ENCODE assay signal across 8 cellular contexts in genomic region chr2:131492418-131493198, GRCh38. TPM values are rescaled to one million over a fixed set of nuclear protein-coding genes. Genes with fewer than 3 reads are reported as not detected.
DNase-seq lines count a peak whose midpoint lies in the region; ATAC-seq, FAIRE-seq and TF ChIP-seq lines count a peak whose summit lies in the region.

No MANE protein-coding gene starts in this region.

- peaks cover 25% of the 10 kb centered on the region for H3K4me1 Mint-ChIP-seq in chondrocyte (ENCODE audit: low read depth)

- ATAC-seq in HG03442 (IDR thresholded peaks at IDR 0.05; ENCODE audit: unreplicated experiment) = peak; percentile 63

- H3K4me3 ChIP-seq in BLaER1 treated with 17β-estradiol and CSF1 and Interleukin-3, amounts not matched to agents 10 nM and 100 nM = peak overlapping the region; percentile 84 to 96 (median 90)

- H3K36me3 ChIP-seq in BLaER1 treated with 17β-estradiol and CSF1 and Interleukin-3, amounts not matched to agents 10 nM and 100 nM = peaks cover 0 to 37% (median 12%) of the 10 kb centered on the region in 11 experiments; a peak in 14 of 22 replicates

- DNase-seq in GM19239 (ENCODE audit: insufficient read length, low spot score) = peak; percentile 86
- peak; percentile 96 for DNase-seq in NCI-H510A (lab: John Stamatoyannopoulos, UW)
- peak; percentile 83 to 89 for DNase-seq in activated CD4-positive, alpha-beta T cell treated with anti-CD3 and anti-CD28 coated beads for 24 hours (ENCODE audit: low read depth in 2 of 2)
- DNase-seq in chondrocyte (ENCODE audit: low spot score) = no peak
- peak; percentile 98 for DNase-seq in kidney tubule cell (ENCODE audit: low spot score)
- peak; percentile 84 to 91 for DNase-seq in stimulated activated CD4-positive, alpha-beta T cell treated with anti-CD3 and anti-CD28 coated beads, Interleukin-1b, Interleukin-23, amount 100 ng/mL, for 1 hour (ENCODE audit: low read depth in 2 of 2)

- FAIRE-seq in GM19239 (lab: Jason Lieb, UNC) = peak; percentile 83

- H3K27ac Mint-ChIP-seq in chondrocyte (ENCODE audit: unreplicated experiment) = peak overlapping the region; percentile 94

- H3K9ac ChIP-seq in BLaER1 treated with 17β-estradiol and CSF1 and Interleukin-3, amounts not matched to agents 10 nM and 100 nM = peak overlapping the region; percentile 87 to 95 (median 91)

- no peaks in the 10 kb centered on the region for H3K9me3 ChIP-seq in BLaER1 treated with 17β-estradiol and CSF1 and Interleukin-3, amounts not matched to agents 10 nM and 100 nM (replicated peaks in 1 of 11)

- H3K4me3 Mint-ChIP-seq in chondrocyte (ENCODE audit: unreplicated experiment) = peak overlapping the region; percentile 95

- H3K4me2 ChIP-seq in BLaER1 treated with 17β-estradiol and CSF1 and Interleukin-3, amounts not matched to agents 10 nM and 100 nM = peak overlapping the region; percentile 64 to 98 (median 93); a peak in 21 of 22 replicates

- H4K20me1 ChIP-seq in BLaER1 treated with 17β-estradiol and CSF1 and Interleukin-3, amounts not matched to agents 10 nM and 100 nM = peaks cover 22 to 77% (median 61%) of the 10 kb centered on the region in 11 experiments; a peak in 20 of 22 replicates

- no peaks in the 10 kb centered on the region for H3K27me3 Mint-ChIP-seq in chondrocyte (ENCODE audit: low read depth)

- TF ChIP-seq CTCF in chondrocyte (IDR thresholded peaks at IDR 0.05) = peak; percentile 92

- H3K9me3 Mint-ChIP-seq in chondrocyte (ENCODE audit: low read depth) = no peaks in the 10 kb centered on the region

- peaks cover 40 to 59% (median 51%) of the 10 kb centered on the region in 10 experiments for H3K4me1 ChIP-seq in BLaER1 treated with 17β-estradiol and CSF1 and Interleukin-3, amounts not matched to agents 10 nM and 100 nM

- H3K36me3 Mint-ChIP-seq in chondrocyte (ENCODE audit: low read depth) = no peaks in the 10 kb centered on the region

- H3K27ac ChIP-seq in BLaER1 treated with 17β-estradiol and CSF1 and Interleukin-3, amounts not matched to agents 10 nM and 100 nM = peak overlapping the region; percentile 81 to 90 (median 88)

- no peaks in the 10 kb centered on the region for H3K27me3 ChIP-seq in BLaER1 treated with 17β-estradiol and CSF1 and Interleukin-3, amounts not matched to agents 10 nM and 100 nM

RNA-seq across cellular contexts. Expression of gene MZT2A, which starts 0.4 kb away (rescaled TPM):
- 96.5 to 112 TPM (median 109 TPM) in 3 replicates for total RNA-seq in chondrocyte

RNA-seq across cellular contexts. Expression of gene TUBA3D, which starts 16.7 kb away (rescaled TPM):
- total RNA-seq in chondrocyte = not detected in 3 replicates

RNA-seq across cellular contexts. Expression of gene CCDC74A, which starts 35.1 kb away (rescaled TPM):
- total RNA-seq in chondrocyte = 2.4 to 3.0 TPM (median 2.4 TPM) in 3 replicates
